Comparison of ENCODE assay signal across 22 cellular contexts in the genomic region with DNA sequence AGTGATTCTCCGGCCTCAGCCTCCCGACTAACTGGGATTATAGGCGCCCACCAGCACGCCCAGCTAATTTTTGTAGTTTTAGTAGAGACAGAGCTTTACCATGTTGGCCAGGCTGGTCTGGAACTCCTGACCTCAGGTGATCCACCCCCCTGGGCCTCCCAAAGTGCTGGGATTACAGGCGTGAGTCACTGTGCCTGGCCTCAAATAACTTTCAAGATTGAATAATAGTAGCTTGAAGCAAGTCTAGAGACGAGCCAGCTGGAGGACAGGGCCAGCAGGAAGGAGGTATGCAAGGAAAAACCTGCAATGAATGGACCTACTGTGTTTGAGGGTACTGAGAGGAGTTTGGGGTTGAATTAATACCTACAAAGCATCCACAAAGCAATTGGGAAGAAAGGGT.
"Had no signal": no experiment of that assay in that cellular context is flagged by ENCODE, and none has a peak within 500 bp of the region (broad histone marks: within the 10 kb centered on the region; RNA-seq: fewer than 3 reads in every experiment).

No MANE protein-coding gene starts in this region.

- H3K27ac ChIP-seq: ascending aorta, esophagus squamous epithelium, foreskin keratinocyte, spleen, thyroid gland had no signal

- H3K4me3 Mint-ChIP-seq: activated CD4-positive, alpha-beta T cell treated with anti-CD3 and anti-CD28 coated beads, Interleukin-2, amount 10 ng/mL, durations not matched to agents 7 days and 5 days; activated CD8-positive, alpha-beta T cell treated with anti-CD3 and anti-CD28 coated beads, Interleukin-2, amount 10 ng/mL, durations not matched to agents 7 days and 5 days; dendritic cell treated with granulocyte-macrophage colony-stimulating factor and Interleukin-4, amounts not matched to agents 40 ng/mL and 50 ng/mL, for 4 days; nephron progenitor cell; T-cell had no signal

- H3K4me3 ChIP-seq: ascending aorta, esophagus squamous epithelium, lung, spleen, thyroid gland had no signal

- H3K9me3 ChIP-seq: ascending aorta, esophagus squamous epithelium, spleen, thyroid gland had no signal

- ATAC-seq: activated CD8-positive, alpha-beta T cell treated with anti-CD3 and anti-CD28 coated beads, Interleukin-2, amount 10 ng/mL, durations not matched to agents 7 days and 5 days; foreskin keratinocyte; T-cell had no signal

- H3K27me3 Mint-ChIP-seq: activated CD4-positive, alpha-beta T cell treated with anti-CD3 and anti-CD28 coated beads, Interleukin-2, amount 10 ng/mL, durations not matched to agents 7 days and 5 days; dendritic cell treated with granulocyte-macrophage colony-stimulating factor and Interleukin-4, amounts not matched to agents 40 ng/mL and 50 ng/mL, for 4 days; T-cell had no signal

- DNase-seq: activated CD4-positive, alpha-beta T cell treated with anti-CD3 and anti-CD28 coated beads, Interleukin-2, amount 10 ng/mL, durations not matched to agents 7 days and 5 days; activated CD8-positive, alpha-beta memory T cell treated with anti-CD3 and anti-CD28 coated beads, Interleukin-2, amount 50 U/mL, for 48 hours; activated CD8-positive, alpha-beta T cell treated with anti-CD3 and anti-CD28 coated beads, Interleukin-2, amount 10 ng/mL, durations not matched to agents 7 days and 5 days; activated effector memory CD4-positive, alpha-beta T cell treated with Interleukin-2 at 50 U/mL for 16 hours; activated naive CD4-positive, alpha-beta T cell treated with anti-CD3 and anti-CD28 coated beads, Interleukin-2, amount 50 U/mL, for 16 hours; activated T-cell treated with anti-CD3 and anti-CD28 coated beads, Interleukin-2, amount 50 U/mL, for 48 hours; effector memory CD4-positive, alpha-beta T cell; esophagus squamous epithelium; hypothalamus; midbrain; nephron progenitor cell; nucleus accumbens; posterior cingulate gyrus; spleen; stimulated activated CD4-positive, alpha-beta T cell treated with anti-CD3 and anti-CD28 coated beads, Interleukin-4, amount 100 ng/mL, for 4 hours; stimulated activated naive CD4-positive, alpha-beta T cell; T-cell; thyroid gland had no signal

- H3K27ac Mint-ChIP-seq: activated CD4-positive, alpha-beta T cell treated with anti-CD3 and anti-CD28 coated beads, Interleukin-2, amount 10 ng/mL, durations not matched to agents 7 days and 5 days; activated CD8-positive, alpha-beta T cell treated with anti-CD3 and anti-CD28 coated beads, Interleukin-2, amount 10 ng/mL, durations not matched to agents 7 days and 5 days; dendritic cell treated with granulocyte-macrophage colony-stimulating factor and Interleukin-4, amounts not matched to agents 40 ng/mL and 50 ng/mL, for 4 days; T-cell had no signal

- H3K36me3 ChIP-seq: esophagus squamous epithelium, spleen, thyroid gland had no signal

- H3K9me3 Mint-ChIP-seq: dendritic cell treated with granulocyte-macrophage colony-stimulating factor and Interleukin-4, amounts not matched to agents 40 ng/mL and 50 ng/mL, for 4 days had no signal

- H3K4me1 ChIP-seq: ascending aorta, thyroid gland had no signal

- H3K27me3 ChIP-seq: ascending aorta, esophagus squamous epithelium, foreskin keratinocyte, thyroid gland had no signal
